Comparison of ENCODE assay signal across 15 cellular contexts in genomic region chr5:179755022-179755421, GRCh38. TPM values are rescaled to one million over a fixed set of nuclear protein-coding genes. Genes with fewer than 3 reads are reported as not detected.
DNase-seq lines count a peak whose midpoint lies in the region; ATAC-seq, FAIRE-seq and TF ChIP-seq lines count a peak whose summit lies in the region.
"Had no signal": no experiment of that assay in that cellular context is flagged by ENCODE, and none has a peak within 500 bp of the region (broad histone marks: within the 10 kb centered on the region; RNA-seq: fewer than 3 reads in every experiment).

No MANE protein-coding gene starts in this region.

- no peak for DNase-seq in MCF 10A (ENCODE audit: unreplicated experiment)
- no peak for DNase-seq in mammary epithelial cell
- DNase-seq in astrocyte (ENCODE audit: low read depth): no peak
- no peak for DNase-seq in left colon
- DNase-seq in thyroid gland: no peak
- DNase-seq in coronary artery (ENCODE audit: low spot score): no peak
- no peak for DNase-seq in pons (ENCODE audit: low spot score)
- no peak for DNase-seq in NCI-H526 (lab: John Stamatoyannopoulos, UW)
- DNase-seq: activated effector memory CD4-positive, alpha-beta T cell treated with Interleukin-2 at 50 U/mL for 16 hours; AML-193; hippocampal formation; KG1; NCI-H2029; PC-9; stomach had no signal

- intact Hi-C loops in MCF 10A (cut with micrococcal nuclease) (no loop called here), mammary epithelial cell (cut with micrococcal nuclease) (no loop called here), left colon (cut with DNase I, micrococcal nuclease) (no loop called here), thyroid gland (cut with DNase I) (no loop called here)

- FAIRE-seq in astrocyte (lab: Jason Lieb, UNC): no peak

- H3K27me3 Mint-ChIP-seq in MCF 10A (ENCODE audit: insufficient read depth, unreplicated experiment): no peaks in the 10 kb centered on the region
- no peaks in the 10 kb centered on the region for H3K27me3 Mint-ChIP-seq in astrocyte (ENCODE audit: low read depth, unreplicated experiment)

- H3K4me1 ChIP-seq in mammary epithelial cell (ENCODE audit: insufficient read depth, low read length): no peaks in the 10 kb centered on the region
- H3K4me1 ChIP-seq in astrocyte (ENCODE audit: insufficient read depth, low read length): no peaks in the 10 kb centered on the region
- H3K4me1 ChIP-seq in thyroid gland: peaks cover 18 to 27% of the 10 kb centered on the region in 2 donors

- H3K9ac ChIP-seq in mammary epithelial cell (ENCODE audit: insufficient read depth, low read length): no peak overlapping the region
- H3K9ac ChIP-seq in astrocyte (ENCODE audit: low read length): no peak overlapping the region

- no peaks in the 10 kb centered on the region for H3K9me3 ChIP-seq in mammary epithelial cell (replicated peaks; ENCODE audit: insufficient read depth, low read length)
- H3K9me3 ChIP-seq in astrocyte (ENCODE audit: insufficient read depth, low read depth, low read length): no peaks in the 10 kb centered on the region
- no peaks in the 10 kb centered on the region for H3K9me3 ChIP-seq in thyroid gland
- H3K9me3 ChIP-seq: stomach had no signal

- dilution Hi-C loops in mammary epithelial cell (cut with HindIII; ENCODE audit: low sequenced_read_pairs): loop anchor here (5.0 kb wide), 1 partner anchor 88 kb away; no protein-coding TSS in a partner anchor

- ATAC-seq in left colon: peak; percentile 61

- no peak for TF ChIP-seq POLR2A in thyroid gland (IDR thresholded peaks at IDR 0.05)

- TF ChIP-seq CTCF in MCF 10A (IDR thresholded peaks at IDR 0.05; ENCODE audit: unreplicated experiment): no peak
- no peak for TF ChIP-seq CTCF in mammary epithelial cell (conservative IDR thresholded peaks at IDR 0.05 in 1 of 2, IDR thresholded peaks at IDR 0.05 in 1 of 2; ENCODE audit: extremely low read depth in 1 of 2, insufficient read depth in 1 of 2, low read depth in 1 of 2, low read length in 2 of 2)
- TF ChIP-seq CTCF in astrocyte (IDR thresholded peaks at IDR 0.05; ENCODE audit: insufficient read depth, low read depth, low read length): no peak
- TF ChIP-seq CTCF in thyroid gland (IDR thresholded peaks at IDR 0.05): no peak
- TF ChIP-seq CTCF in coronary artery (IDR thresholded peaks at IDR 0.05): no peak

- H3K27ac Mint-ChIP-seq in MCF 10A (ENCODE audit: low read depth, unreplicated experiment): peak overlapping the region; percentile 28
- peak overlapping the region; percentile 22 for H3K27ac Mint-ChIP-seq in astrocyte (ENCODE audit: unreplicated experiment)

- no peaks in the 10 kb centered on the region for H4K20me1 ChIP-seq in mammary epithelial cell (ENCODE audit: insufficient read depth, low read length)
- peaks cover 88% of the 10 kb centered on the region for H4K20me1 ChIP-seq in astrocyte (ENCODE audit: insufficient read depth, low read length)

- no peak overlapping the region for H2AFZ ChIP-seq in mammary epithelial cell (ENCODE audit: low read depth, low read length)
- no peak overlapping the region for H2AFZ ChIP-seq in astrocyte (ENCODE audit: low read depth, low read length)
- H2AFZ ChIP-seq: PC-9 had no signal

- no TSS peak for BruUV-seq in MCF 10A (replicated peaks; lab: Mats Ljungman, UMichigan)
- no TSS peak for BruUV-seq in mammary epithelial cell (replicated peaks; lab: Mats Ljungman, UMichigan)

- H3K27ac ChIP-seq in mammary epithelial cell (ENCODE audit: insufficient read depth, low read depth, low read length): no peak overlapping the region
- no peak overlapping the region for H3K27ac ChIP-seq in astrocyte (ENCODE audit: low read depth, low read length)
- H3K27ac ChIP-seq in thyroid gland: peak overlapping the region in 2 of 3 donors; percentile 1 to 5
- no peak overlapping the region for H3K27ac ChIP-seq in coronary artery
- H3K27ac ChIP-seq: PC-9, stomach had no signal

- peaks cover 92% of the 10 kb centered on the region for H3K79me2 ChIP-seq in mammary epithelial cell (ENCODE audit: insufficient read depth, low read length)
- H3K79me2 ChIP-seq in astrocyte (ENCODE audit: insufficient read depth, low read length): peaks cover 97% of the 10 kb centered on the region

- no peaks in the 10 kb centered on the region for H3K36me3 ChIP-seq in mammary epithelial cell (ENCODE audit: insufficient read depth, low read length)
- H3K36me3 ChIP-seq in astrocyte (ENCODE audit: insufficient read depth, low read length): no peaks in the 10 kb centered on the region
- H3K36me3 ChIP-seq in thyroid gland: no peaks in the 10 kb centered on the region

- no peaks in the 10 kb centered on the region for H3K9me3 Mint-ChIP-seq in MCF 10A (ENCODE audit: unreplicated experiment)
- H3K9me3 Mint-ChIP-seq in astrocyte (ENCODE audit: unreplicated experiment): no peaks in the 10 kb centered on the region

- in situ Hi-C loops in mammary epithelial cell (cut with MboI; ENCODE audit: low sequenced_read_pairs in 2 of 2): no loop called here

- POLR2A ChIA-PET in MCF 10A (lab: Yijun Ruan, JAX): interaction anchor here (1.2 to 1.4 kb wide), 3 partner anchors 7 to 55 kb away, joined by 4 to 5 read pairs (median 4); no protein-coding TSS in a partner anchor

- H3K27me3 ChIP-seq in mammary epithelial cell (ENCODE audit: insufficient read depth, low read length) (no peaks in the 10 kb centered on the region), astrocyte (ENCODE audit: insufficient read depth, low read length) (no peaks in the 10 kb centered on the region), thyroid gland (no peaks in the 10 kb centered on the region)
- H3K27me3 ChIP-seq: stomach had no signal

- H3K4me2 ChIP-seq in mammary epithelial cell (ENCODE audit: insufficient read depth, low read depth, low read length) (no peak overlapping the region), astrocyte (ENCODE audit: low read length) (no peak overlapping the region)
- H3K4me2 ChIP-seq: PC-9 had no signal

- H3K4me1 Mint-ChIP-seq in MCF 10A (ENCODE audit: insufficient read depth, unreplicated experiment) (peaks cover 31% of the 10 kb centered on the region), astrocyte (ENCODE audit: low read depth, unreplicated experiment) (peaks cover 24% of the 10 kb centered on the region)

- 54% methylated on average over 2 of the region's 2 CpGs for WGBS in mammary epithelial cell (ENCODE audit: low coverage, missing lambda C conversion rate)
- WGBS in thyroid gland, 2 donors: 41 to 45% methylated on average over 2 of the region's 2 CpGs

- H3K4me3 ChIP-seq in mammary epithelial cell (replicated peaks in 1 of 3; ENCODE audit: insufficient read depth in 1 of 3, low read depth in 2 of 3, low read length in 3 of 3) (no peak overlapping the region), astrocyte (ENCODE audit: insufficient read depth, low read depth, low read length) (no peak overlapping the region), thyroid gland (replicated peaks in 1 of 3) (no peak overlapping the region), coronary artery (no peak overlapping the region)
- H3K4me3 ChIP-seq: PC-9, stomach had no signal

- H3K36me3 Mint-ChIP-seq in MCF 10A (ENCODE audit: insufficient read depth, unreplicated experiment): peaks cover 24% of the 10 kb centered on the region
- peaks cover 2% of the 10 kb centered on the region for H3K36me3 Mint-ChIP-seq in astrocyte (ENCODE audit: low read depth, unreplicated experiment)

- CTCF ChIA-PET in MCF 10A (lab: Yijun Ruan, JAX): interaction anchor here (0.6 to 1.6 kb wide), 5 partner anchors 11 to 210 kb away, joined by 3 to 6 read pairs (median 5); no protein-coding TSS in a partner anchor
- CTCF ChIA-PET in mammary epithelial cell (lab: Charles Lee; ENCODE audit: low non-redundant PET): no interaction called here

- H3K4me3 Mint-ChIP-seq in MCF 10A (ENCODE audit: unreplicated experiment): no peak overlapping the region
- H3K4me3 Mint-ChIP-seq in astrocyte (ENCODE audit: unreplicated experiment): peak overlapping the region; percentile 31

RNA-seq across cellular contexts. Expression of gene MAML1, which starts 22.4 kb away (rescaled TPM):
- total RNA-seq in MCF 10A (2022): 36.4 and 38.4 TPM in 2 replicates
- total RNA-seq in mammary epithelial cell: 10 to 100 TPM; 10.5 to 17.7 TPM
- polyA plus RNA-seq in mammary epithelial cell: 5.8 TPM
- 32.4 TPM for polyA minus RNA-seq in mammary epithelial cell
- 24.7 and 26.0 TPM in 2 replicates for total RNA-seq in astrocyte
- 10 to 100 TPM; 22.1 to 24.9 TPM for total RNA-seq in left colon
- 10 to 100 TPM; 27.3 to 46.7 (median 28.0) TPM for total RNA-seq in thyroid gland

RNA-seq across cellular contexts. Expression of gene LTC4S, which starts 38.8 kb away (rescaled TPM):
- total RNA-seq in MCF 10A (2022) (2.1 and 2.2 TPM in 2 replicates), mammary epithelial cell (under 1 TPM; 0.50 to 0.82 TPM), astrocyte (1.2 and 1.3 TPM in 2 replicates), left colon (1 to 10 TPM; 4.2 to 8.7 TPM), thyroid gland (10 to 100 TPM in 2 of 4 donors, 1 to 10 TPM in 2; 6.4 to 28.2 (median 15.9) TPM)
- 0.29 TPM for polyA plus RNA-seq in mammary epithelial cell
- polyA minus RNA-seq in mammary epithelial cell: not detected

RNA-seq across cellular contexts. Expression of gene MGAT4B, which starts 51.6 kb away (rescaled TPM):
- 153 and 198 TPM in 2 replicates for total RNA-seq in MCF 10A (2022)
- 100 to 1,000 TPM in 1 of 2 donors, 10 to 100 TPM in 1; 88.0 to 143 TPM for total RNA-seq in mammary epithelial cell
- polyA plus RNA-seq in mammary epithelial cell: 157 TPM
- polyA minus RNA-seq in mammary epithelial cell: 181 TPM
- 179 and 193 TPM in 2 replicates for total RNA-seq in astrocyte
- total RNA-seq in left colon: 100 to 1,000 TPM; 465 to 474 TPM
- total RNA-seq in thyroid gland: 100 to 1,000 TPM in 2 of 4 donors, 10 to 100 TPM in 2; 83.6 to 108 (median 102) TPM

RNA-seq across cellular contexts. Expression of gene CANX, which starts 56.3 kb away (rescaled TPM):
- total RNA-seq in MCF 10A (2022) (1,781 and 2,325 TPM in 2 replicates), mammary epithelial cell (100 to 1,000 TPM; 427 to 645 TPM), astrocyte (792 and 828 TPM in 2 replicates), left colon (100 to 1,000 TPM; 506 to 601 TPM), thyroid gland (100 to 1,000 TPM; 561 to 949 (median 856) TPM)
- 208 TPM for polyA plus RNA-seq in mammary epithelial cell
- polyA minus RNA-seq in mammary epithelial cell: 1,512 TPM

Comparison
In these comparisons a context has a peak if more than half of its experiments do, and no peak if none do; other contexts are left out.
1. H3K27ac ChIP-seq: peak in thyroid gland (2 of 3); none in mammary epithelial cell (single experiment), astrocyte (single experiment) and coronary artery (0 of 2).